10 cellular contexts compared by ENCODE assay signal in genomic region chr3:113314923-113315322, GRCh38.
"Had no signal": no experiment of that assay in that cellular context is flagged by ENCODE, and none has a peak within 500 bp of the region (broad histone marks: within the 10 kb centered on the region; RNA-seq: fewer than 3 reads in every experiment).

No MANE protein-coding gene starts in this region.

- DNase-seq: H9, HCEC 1CT, HFFc6, IMR-90, KBM-7 had no signal

- H3K4me3 ChIP-seq: GM23338 had no signal

- ATAC-seq: GM23338 had no signal

- FAIRE-seq: H1, H54, HTR-8/SVneo had no signal

- H3K9ac ChIP-seq: KMS-11 had no signal

- H3K27ac ChIP-seq: KMS-11 had no signal
